In genomic region chr10:3902809-3903410, GRCh38 we compare ENCODE assay signal across 9 cellular contexts.
A peak's percentile ranks its signal among the peaks of the same experiment; 100 is the strongest.
DNase-seq lines count a peak whose midpoint lies in the region; ATAC-seq and TF ChIP-seq lines count a peak whose summit lies in the region.
"Had no signal": no experiment of that assay in that cellular context is flagged by ENCODE, and none has a peak within 500 bp of the region (broad histone marks: within the 10 kb centered on the region; RNA-seq: fewer than 3 reads in every experiment).

No MANE protein-coding gene starts in this region.

- no peak for DNase-seq in activated CD4-positive, alpha-beta T cell treated with anti-CD3 and anti-CD28 coated beads, Interleukin-2, amount 10 ng/mL, durations not matched to agents 24 days and 14 days
- DNase-seq in activated CD4-positive, alpha-beta T cell treated with anti-CD3 and anti-CD28 coated beads, Interleukin-2, amount 50 U/mL, for 1 hour, result no peak
- peak; percentile 74 for DNase-seq in choroid plexus epithelial cell (ENCODE audit: low read depth)
- no peak for DNase-seq in stimulated activated effector memory CD8-positive, alpha-beta T cell treated with anti-CD3 and anti-CD28 coated beads, Interleukin-12 subunit alpha, Interleukin-12 subunit beta, amount 100 ng/mL, for 72 hours (ENCODE audit: low spot score in 2 of 2)
- no peak for DNase-seq in ascending aorta (ENCODE audit: low spot score in 2 of 2)
- no peak for DNase-seq in hepatic stellate cell (ENCODE audit: low spot score)
- DNase-seq: posterior cingulate gyrus had no signal

- H3K4me3 ChIP-seq in choroid plexus epithelial cell (ENCODE audit: low read depth, low read length), result no peak overlapping the region
- H3K4me3 ChIP-seq in ascending aorta, result no peak overlapping the region

- H3K27me3 ChIP-seq in ascending aorta, result no peaks in the 10 kb centered on the region

- intact Hi-C loops in activated CD4-positive, alpha-beta T cell treated with anti-CD3 and anti-CD28 coated beads, Interleukin-2, amount 10 ng/mL, durations not matched to agents 24 days and 14 days (cut with micrococcal nuclease), result loop anchor here (1.0 to 2.0 kb wide), 2 partner anchors 28 to 32 kb away; no protein-coding TSS in a partner anchor
- intact Hi-C loops in ascending aorta (cut with DNase I), result no loop called here

- no peaks in the 10 kb centered on the region for H3K9me3 Mint-ChIP-seq in activated CD4-positive, alpha-beta T cell treated with anti-CD3 and anti-CD28 coated beads, Interleukin-2, amount 10 ng/mL, durations not matched to agents 24 days and 14 days
- H3K9me3 Mint-ChIP-seq in stimulated activated effector memory CD8-positive, alpha-beta T cell treated with anti-CD3 and anti-CD28 coated beads, Interleukin-12 subunit alpha, Interleukin-12 subunit beta, amount 100 ng/mL, for 72 hours, result no peaks in the 10 kb centered on the region

- no peak for TF ChIP-seq CTCF in choroid plexus epithelial cell (conservative IDR thresholded peaks at IDR 0.05; ENCODE audit: low read depth, low read length)
- TF ChIP-seq CTCF in ascending aorta (IDR thresholded peaks at IDR 0.05), result no peak

- no peaks in the 10 kb centered on the region for H3K36me3 ChIP-seq in ascending aorta

- H3K9me3 ChIP-seq in ascending aorta, result no peaks in the 10 kb centered on the region

- peak overlapping the region; percentile 12 for H3K4me3 Mint-ChIP-seq in activated CD4-positive, alpha-beta T cell treated with anti-CD3 and anti-CD28 coated beads, Interleukin-2, amount 10 ng/mL, durations not matched to agents 24 days and 14 days
- H3K4me3 Mint-ChIP-seq in stimulated activated effector memory CD8-positive, alpha-beta T cell treated with anti-CD3 and anti-CD28 coated beads, Interleukin-12 subunit alpha, Interleukin-12 subunit beta, amount 100 ng/mL, for 72 hours, result peak overlapping the region; percentile 21

- H3K4me1 ChIP-seq in ascending aorta, result peaks cover 0 to 4% of the 10 kb centered on the region in 2 donors

- H3K27me3 Mint-ChIP-seq in activated CD4-positive, alpha-beta T cell treated with anti-CD3 and anti-CD28 coated beads, Interleukin-2, amount 10 ng/mL, durations not matched to agents 24 days and 14 days, result no peaks in the 10 kb centered on the region

- peak overlapping the region; percentile 87 for H3K27ac Mint-ChIP-seq in activated CD4-positive, alpha-beta T cell treated with anti-CD3 and anti-CD28 coated beads, Interleukin-2, amount 10 ng/mL, durations not matched to agents 24 days and 14 days
- H3K27ac Mint-ChIP-seq in stimulated activated effector memory CD8-positive, alpha-beta T cell treated with anti-CD3 and anti-CD28 coated beads, Interleukin-12 subunit alpha, Interleukin-12 subunit beta, amount 100 ng/mL, for 72 hours, result peak overlapping the region; percentile 85

- H3K36me3 Mint-ChIP-seq in activated CD4-positive, alpha-beta T cell treated with anti-CD3 and anti-CD28 coated beads, Interleukin-2, amount 10 ng/mL, durations not matched to agents 24 days and 14 days (ENCODE audit: low read depth), result no peaks in the 10 kb centered on the region
- no peaks in the 10 kb centered on the region for H3K36me3 Mint-ChIP-seq in stimulated activated effector memory CD8-positive, alpha-beta T cell treated with anti-CD3 and anti-CD28 coated beads, Interleukin-12 subunit alpha, Interleukin-12 subunit beta, amount 100 ng/mL, for 72 hours

- no peak overlapping the region for H3K27ac ChIP-seq in ascending aorta

- ATAC-seq in HG03108 (IDR thresholded peaks at IDR 0.05; ENCODE audit: unreplicated experiment), result peak; percentile 19
- peak; percentile 54 for ATAC-seq in stimulated activated effector memory CD8-positive, alpha-beta T cell treated with anti-CD3 and anti-CD28 coated beads, Interleukin-12 subunit alpha, Interleukin-12 subunit beta, amount 100 ng/mL, for 72 hours
- no peak for ATAC-seq in GM21526 (IDR thresholded peaks at IDR 0.05; ENCODE audit: low FRiP score, unreplicated experiment)

- H3K4me1 Mint-ChIP-seq in activated CD4-positive, alpha-beta T cell treated with anti-CD3 and anti-CD28 coated beads, Interleukin-2, amount 10 ng/mL, durations not matched to agents 24 days and 14 days, result peaks cover 29% of the 10 kb centered on the region
- peaks cover 41% of the 10 kb centered on the region for H3K4me1 Mint-ChIP-seq in stimulated activated effector memory CD8-positive, alpha-beta T cell treated with anti-CD3 and anti-CD28 coated beads, Interleukin-12 subunit alpha, Interleukin-12 subunit beta, amount 100 ng/mL, for 72 hours
